Comparison of ENCODE assay signal across 8 cellular contexts in genomic region chr5:179608131-179608581, GRCh38. TPM values are rescaled to one million over a fixed set of nuclear protein-coding genes. Genes with fewer than 3 reads are reported as not detected.
A peak's percentile ranks its signal among the peaks of the same experiment; 100 is the strongest.
DNase-seq lines count a peak whose midpoint lies in the region; ATAC-seq and TF ChIP-seq lines count a peak whose summit lies in the region.

No MANE protein-coding gene starts in this region.

- intact Hi-C loops in esophagus muscularis mucosa (cut with DNase I), result no loop called here

- peaks cover 36 to 92% (median 83%) of the 10 kb centered on the region in 4 donors for H3K36me3 ChIP-seq in esophagus muscularis mucosa
- peaks cover 3% of the 10 kb centered on the region for H3K36me3 ChIP-seq in smooth muscle cell (ENCODE audit: low read depth)

- H3K4me1 ChIP-seq in esophagus muscularis mucosa (peaks cover 20 to 90% (median 89%) of the 10 kb centered on the region in 4 donors), smooth muscle cell (ENCODE audit: low read depth) (no peaks in the 10 kb centered on the region)

- DNase-seq in DMS 273 (lab: John Stamatoyannopoulos, UW; ENCODE audit: unreplicated experiment) (peak; percentile 71), DMS 273 treated with DMSO at 0.1 percent for 48 hours (lab: John Stamatoyannopoulos, UW) (no peak), esophagus muscularis mucosa (ENCODE audit: extremely low spot score) (no peak), smooth muscle cell (lab: John Stamatoyannopoulos, UW; ENCODE audit: unreplicated experiment) (no peak), dedifferentiated amniotic fluid mesenchymal stem cell (ENCODE audit: extremely low spot score) (no peak)

- H3K9me3 ChIP-seq in esophagus muscularis mucosa, result no peaks in the 10 kb centered on the region
- no peaks in the 10 kb centered on the region for H3K9me3 ChIP-seq in smooth muscle cell (replicated peaks; ENCODE audit: low read depth)

- H3K36me3 Mint-ChIP-seq in T-helper 1 cell treated with Interleukin-12 subunit alpha and Interleukin-12 subunit beta and Interleukin-4 antibody, amounts not matched to agents 30 μg/mL and 1 μg/mL, for 36 hours (ENCODE audit: low read depth), result peaks cover 43% of the 10 kb centered on the region

- H3K9ac ChIP-seq in smooth muscle cell (ENCODE audit: low read depth), result no peak overlapping the region

- H3K9me3 Mint-ChIP-seq in T-helper 1 cell treated with Interleukin-12 subunit alpha and Interleukin-12 subunit beta and Interleukin-4 antibody, amounts not matched to agents 30 μg/mL and 1 μg/mL, for 36 hours, result no peaks in the 10 kb centered on the region

- no peak overlapping the region for H3K4me2 ChIP-seq in smooth muscle cell

- H3K4me3 ChIP-seq in esophagus muscularis mucosa (no peak overlapping the region), smooth muscle cell (no peak overlapping the region)

- peak overlapping the region; percentile 45 for H3K4me3 Mint-ChIP-seq in T-helper 1 cell treated with Interleukin-12 subunit alpha and Interleukin-12 subunit beta and Interleukin-4 antibody, amounts not matched to agents 30 μg/mL and 1 μg/mL, for 36 hours

- peaks cover 39% of the 10 kb centered on the region for H3K4me1 Mint-ChIP-seq in T-helper 1 cell treated with Interleukin-12 subunit alpha and Interleukin-12 subunit beta and Interleukin-4 antibody, amounts not matched to agents 30 μg/mL and 1 μg/mL, for 36 hours (ENCODE audit: low read depth)

- WGBS in esophagus muscularis mucosa, result 35% methylated on average over 4 of the region's 5 CpGs
- WGBS in smooth muscle cell (ENCODE audit: low lambda C conversion rate), result 73% methylated on average over 5 of the region's 5 CpGs

- H3K27me3 ChIP-seq in esophagus muscularis mucosa (no peaks in the 10 kb centered on the region), smooth muscle cell (ENCODE audit: low read depth) (no peaks in the 10 kb centered on the region)

- peaks cover 80% of the 10 kb centered on the region for H4K20me1 ChIP-seq in smooth muscle cell (ENCODE audit: low read depth)

- peaks cover 5% of the 10 kb centered on the region for H3K79me2 ChIP-seq in smooth muscle cell (ENCODE audit: low read depth)

- TF ChIP-seq POLR2A in esophagus muscularis mucosa (IDR thresholded peaks at IDR 0.05; ENCODE audit: low read depth), result no peak

- H3F3A ChIP-seq in smooth muscle cell (ENCODE audit: low read depth), result peaks cover 48% of the 10 kb centered on the region

- TF ChIP-seq CTCF in esophagus muscularis mucosa (IDR thresholded peaks at IDR 0.05), result no peak
- no peak for TF ChIP-seq CTCF in smooth muscle cell (IDR thresholded peaks at IDR 0.05; ENCODE audit: borderline replicate concordance, insufficient read depth, poor library complexity, severe bottlenecking)

- H3K27ac ChIP-seq in esophagus muscularis mucosa (replicated peaks in 1 of 4) (peak overlapping the region; percentile 59 to 81 (median 76)), smooth muscle cell (ENCODE audit: low read depth) (peak overlapping the region; percentile 11)

- peak overlapping the region; percentile 76 for H3K27ac Mint-ChIP-seq in T-helper 1 cell treated with Interleukin-12 subunit alpha and Interleukin-12 subunit beta and Interleukin-4 antibody, amounts not matched to agents 30 μg/mL and 1 μg/mL, for 36 hours

- no peak for TF ChIP-seq EP300 in esophagus muscularis mucosa (IDR thresholded peaks at IDR 0.05)

- no peaks in the 10 kb centered on the region for H3K27me3 Mint-ChIP-seq in T-helper 1 cell treated with Interleukin-12 subunit alpha and Interleukin-12 subunit beta and Interleukin-4 antibody, amounts not matched to agents 30 μg/mL and 1 μg/mL, for 36 hours (ENCODE audit: low read depth)

- ATAC-seq in GM21367 (IDR thresholded peaks at IDR 0.05; ENCODE audit: unreplicated experiment) (no peak), HG03097 (IDR thresholded peaks at IDR 0.05; ENCODE audit: low FRiP score, unreplicated experiment) (no peak)

- no peak overlapping the region for H2AFZ ChIP-seq in smooth muscle cell (ENCODE audit: low read depth)

RNA-seq across cellular contexts. Expression of gene HNRNPH1, which starts 15.3 kb away (rescaled TPM):
- total RNA-seq in esophagus muscularis mucosa (100 to 1,000 TPM; 234 to 369 (median 244) TPM), smooth muscle cell (384 and 421 TPM in 2 replicates)
- 60.9 and 95.9 TPM in 2 replicates for polyA plus RNA-seq in smooth muscle cell

RNA-seq across cellular contexts. Expression of gene RUFY1, which starts 57.8 kb away (rescaled TPM):
- total RNA-seq in esophagus muscularis mucosa (10 to 100 TPM; 39.9 to 59.8 (median 45.6) TPM), smooth muscle cell (26.4 and 41.6 TPM in 2 replicates)
- polyA plus RNA-seq in smooth muscle cell, result 23.8 and 30.3 TPM in 2 replicates
